1 cellular context compared by ENCODE assay signal in the genomic region with DNA sequence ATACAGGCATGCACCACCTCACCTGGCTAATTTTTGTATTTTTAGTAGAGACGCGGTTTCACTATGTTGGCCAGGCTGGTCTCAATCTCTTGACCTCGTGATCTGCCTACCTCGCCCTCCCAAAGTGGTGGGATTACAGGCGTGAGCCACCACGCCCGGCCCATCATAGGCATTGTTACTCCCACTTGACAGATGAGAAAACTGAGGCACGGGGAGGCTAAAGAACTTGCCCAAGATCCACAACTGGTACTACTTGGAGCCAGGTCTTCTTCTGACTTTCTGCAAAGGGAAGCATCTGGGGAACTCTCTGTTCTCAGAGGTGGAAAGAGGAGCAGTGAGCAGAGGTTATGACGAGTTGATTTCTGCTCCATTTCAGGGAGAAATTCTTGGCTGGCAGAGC.
A peak's percentile ranks its signal among the peaks of the same experiment; 100 is the strongest.
TF ChIP-seq lines count a peak whose summit lies in the region.

No MANE protein-coding gene starts in this region.

TF ChIP-seq in K562, 482 proteins besides CTCF, POLR2A, EP300 and RAD21:
- TF ChIP-seq KDM1A (IDR thresholded peaks at IDR 0.05), result peak; percentile 41 to 55; a peak in 2 of 4 replicates
- TF ChIP-seq BCOR (IDR thresholded peaks at IDR 0.05), result peak; percentile 72
